In genomic region chr14:67622675-67623074, GRCh38 we compare ENCODE assay signal across 8 cellular contexts. TPM values are rescaled to one million over a fixed set of nuclear protein-coding genes. Genes with fewer than 3 reads are reported as not detected.
DNase-seq lines count a peak whose midpoint lies in the region; ATAC-seq and TF ChIP-seq lines count a peak whose summit lies in the region.

No MANE protein-coding gene starts in this region.

- no peak overlapping the region for H3K4me3 Mint-ChIP-seq in mesothelial cell of epicardium

- H3K9me3 Mint-ChIP-seq in mesothelial cell of epicardium, result no peaks in the 10 kb centered on the region

- no peak for TF ChIP-seq CTCF in mesothelial cell of epicardium (IDR thresholded peaks at IDR 0.05; ENCODE audit: unreplicated experiment)

- DNase-seq in NCI-H2171 treated with DMSO at 0.1 percent for 48 hours (lab: John Stamatoyannopoulos, UW) (peak; percentile 19), NCI-H2171 (lab: John Stamatoyannopoulos, UW) (no peak), NOMO-1 treated with DMSO at 0.1 percent for 48 hours (lab: John Stamatoyannopoulos, UW; ENCODE audit: unreplicated experiment) (peak; percentile 60), cerebellum (ENCODE audit: low spot score) (peak; percentile 32), mesothelial cell of epicardium (ENCODE audit: low spot score in 2 of 2, unreplicated experiment in 2 of 2) (no peak)
- no peak for DNase-seq in activated CD4-positive, CD25-positive, alpha-beta regulatory T cell treated with anti-CD3 and anti-CD28 coated beads, Interleukin-2, amount 50 U/mL, for 72 hours

- H3K27me3 Mint-ChIP-seq in mesothelial cell of epicardium (ENCODE audit: low read depth), result peaks cover 3% of the 10 kb centered on the region

- peaks cover 2% of the 10 kb centered on the region for H3K36me3 Mint-ChIP-seq in mesothelial cell of epicardium

- peak overlapping the region; percentile 76 for H3K27ac Mint-ChIP-seq in mesothelial cell of epicardium

- peaks cover 25% of the 10 kb centered on the region for H3K4me1 Mint-ChIP-seq in mesothelial cell of epicardium

- ATAC-seq in HG02759 (IDR thresholded peaks at IDR 0.05; ENCODE audit: unreplicated experiment) (no peak), GM21786 (IDR thresholded peaks at IDR 0.05; ENCODE audit: unreplicated experiment) (no peak)

RNA-seq across cellular contexts. Expression of gene ARG2, which starts 3.0 kb away (rescaled TPM):
- total RNA-seq in cerebellum (29.9 TPM), mesothelial cell of epicardium (2.5 to 4.5 TPM (median 2.9 TPM) in 3 replicates)

RNA-seq across cellular contexts. Expression of gene PIGH, which starts 22.6 kb away (rescaled TPM):
- 30.6 TPM for total RNA-seq in cerebellum
- total RNA-seq in mesothelial cell of epicardium, result 11.4 to 13.4 TPM (median 11.9 TPM) in 3 replicates

RNA-seq across cellular contexts. Expression of gene VTI1B, which starts 51.8 kb away (rescaled TPM):
- total RNA-seq in cerebellum (42.3 TPM), mesothelial cell of epicardium (75.7 to 95.0 TPM (median 88.9 TPM) in 3 replicates)

Comparison
In these comparisons a context has a peak if more than half of its experiments do, and no peak if none do; other contexts are left out.
1. DNase-seq: peak in NCI-H2171 treated with DMSO at 0.1 percent for 48 hours (single experiment), NOMO-1 treated with DMSO at 0.1 percent for 48 hours (single experiment) and cerebellum (single experiment); none in NCI-H2171 (single experiment), mesothelial cell of epicardium (0 of 2) and activated CD4-positive, CD25-positive, alpha-beta regulatory T cell treated with anti-CD3 and anti-CD28 coated beads, Interleukin-2, amount 50 U/mL, for 72 hours (single experiment).